In the genomic region with DNA sequence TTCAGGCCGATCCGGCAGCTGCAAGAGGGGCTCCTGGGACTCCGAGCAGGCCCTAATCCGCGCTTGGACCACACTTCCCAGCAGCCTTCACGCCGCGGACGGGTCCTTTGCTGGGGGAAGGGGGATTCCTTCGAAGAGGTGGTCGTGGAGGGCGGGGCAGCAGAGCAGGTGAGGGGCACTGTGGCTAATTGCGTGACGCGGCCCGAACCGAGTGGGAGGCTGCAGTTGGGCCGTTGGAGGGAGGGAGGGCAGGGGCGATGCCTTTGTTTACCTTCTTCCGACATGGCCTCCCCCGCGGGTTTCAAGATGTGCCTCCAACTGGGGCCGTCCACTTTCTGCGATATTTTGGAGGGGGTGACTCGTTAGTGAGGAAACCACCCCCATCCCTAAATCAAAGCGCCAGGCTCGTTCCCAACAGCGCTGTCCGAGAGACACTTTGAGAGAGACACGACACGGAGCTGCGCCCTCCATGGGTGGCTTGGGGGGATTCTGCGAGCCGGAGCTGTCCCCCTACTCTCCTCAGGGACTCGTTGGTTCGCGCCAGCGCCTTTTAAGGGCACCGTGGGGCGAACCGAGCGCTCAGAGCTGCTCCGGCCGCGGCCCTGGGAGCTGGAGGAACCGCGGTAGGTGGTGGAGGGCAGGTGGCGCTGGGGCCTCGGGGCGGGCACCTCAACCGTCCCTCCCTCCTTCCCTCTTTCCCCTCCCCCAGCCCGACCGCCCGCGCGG, we compare ENCODE assay signal across 1 cellular context.
A peak's percentile ranks its signal among the peaks of the same experiment; 100 is the strongest.
TF ChIP-seq lines count a peak whose summit lies in the region.

A gene (plus strand): TSS at position 582 of the 726 bp plus-strand sequence. CDS start 3,070 bp downstream, outside the sequence.

TF ChIP-seq in HEK293, 187 proteins besides CTCF, POLR2A, EP300 and RAD21 (continued from another document and continues in another):
- TF ChIP-seq, protein P1, sequence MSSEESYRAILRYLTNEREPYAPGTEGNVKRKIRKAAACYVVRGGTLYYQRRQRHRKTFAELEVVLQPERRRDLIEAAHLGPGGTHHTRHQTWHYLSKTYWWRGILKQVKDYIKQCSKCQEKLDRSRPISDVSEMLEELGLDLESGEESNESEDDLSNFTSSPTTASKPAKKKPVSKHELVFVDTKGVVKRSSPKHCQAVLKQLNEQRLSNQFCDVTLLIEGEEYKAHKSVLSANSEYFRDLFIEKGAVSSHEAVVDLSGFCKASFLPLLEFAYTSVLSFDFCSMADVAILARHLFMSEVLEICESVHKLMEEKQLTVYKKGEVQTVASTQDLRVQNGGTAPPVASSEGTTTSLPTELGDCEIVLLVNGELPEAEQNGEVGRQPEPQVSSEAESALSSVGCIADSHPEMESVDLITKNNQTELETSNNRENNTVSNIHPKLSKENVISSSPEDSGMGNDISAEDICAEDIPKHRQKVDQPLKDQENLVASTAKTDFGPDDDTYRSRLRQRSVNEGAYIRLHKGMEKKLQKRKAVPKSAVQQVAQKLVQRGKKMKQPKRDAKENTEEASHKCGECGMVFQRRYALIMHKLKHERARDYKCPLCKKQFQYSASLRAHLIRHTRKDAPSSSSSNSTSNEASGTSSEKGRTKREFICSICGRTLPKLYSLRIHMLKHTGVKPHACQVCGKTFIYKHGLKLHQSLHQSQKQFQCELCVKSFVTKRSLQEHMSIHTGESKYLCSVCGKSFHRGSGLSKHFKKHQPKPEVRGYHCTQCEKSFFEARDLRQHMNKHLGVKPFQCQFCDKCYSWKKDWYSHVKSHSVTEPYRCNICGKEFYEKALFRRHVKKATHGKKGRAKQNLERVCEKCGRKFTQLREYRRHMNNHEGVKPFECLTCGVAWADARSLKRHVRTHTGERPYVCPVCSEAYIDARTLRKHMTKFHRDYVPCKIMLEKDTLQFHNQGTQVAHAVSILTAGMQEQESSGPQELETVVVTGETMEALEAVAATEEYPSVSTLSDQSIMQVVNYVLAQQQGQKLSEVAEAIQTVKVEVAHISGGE (tag by site-specific recombination; conservative IDR thresholded peaks at IDR 0.05; ENCODE audit: low read depth), result peak; percentile 31; the same call in 1 of the 2 replicates
- TF ChIP-seq WT1 (tag by site-specific recombination; IDR thresholded peaks at IDR 0.05), result peak; percentile 81
- no peak for TF ChIP-seq ZIC2 (tag by site-specific recombination; IDR thresholded peaks at IDR 0.05)
- no peak for TF ChIP-seq BCL11A (tag by site-specific recombination; IDR thresholded peaks at IDR 0.05; ENCODE audit: low read depth)
- peak; percentile 86; the same call in 1 of the 2 replicates for TF ChIP-seq ZNF391 (tag by site-specific recombination; IDR thresholded peaks at IDR 0.05; ENCODE audit: borderline replicate concordance, low read depth)
- TF ChIP-seq MYNN (tag by site-specific recombination; IDR thresholded peaks at IDR 0.05; ENCODE audit: borderline replicate concordance), result 0 out of 2 replicates have a peak, but pooled peaks have one; percentile 7
- no peak for TF ChIP-seq ZNF266 (tag by site-specific recombination; IDR thresholded peaks at IDR 0.05; ENCODE audit: low read depth)
- TF ChIP-seq, protein P2, sequence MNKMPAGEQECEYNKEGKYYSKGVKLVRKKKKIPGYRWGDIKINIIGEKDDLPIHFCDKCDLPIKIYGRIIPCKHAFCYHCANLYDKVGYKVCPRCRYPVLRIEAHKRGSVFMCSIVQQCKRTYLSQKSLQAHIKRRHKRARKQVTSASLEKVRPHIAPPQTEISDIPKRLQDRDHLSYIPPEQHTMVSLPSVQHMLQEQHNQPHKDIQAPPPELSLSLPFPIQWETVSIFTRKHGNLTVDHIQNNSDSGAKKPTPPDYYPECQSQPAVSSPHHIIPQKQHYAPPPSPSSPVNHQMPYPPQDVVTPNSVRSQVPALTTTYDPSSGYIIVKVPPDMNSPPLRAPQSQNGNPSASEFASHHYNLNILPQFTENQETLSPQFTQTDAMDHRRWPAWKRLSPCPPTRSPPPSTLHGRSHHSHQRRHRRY (tag by site-specific recombination; IDR thresholded peaks at IDR 0.05), result 0 out of 2 replicates have a peak, but pooled peaks have one; percentile 5
- TF ChIP-seq ZNF747 (tag by site-specific recombination; IDR thresholded peaks at IDR 0.05), result no peak
- no peak for TF ChIP-seq ZNF433 (tag by site-specific recombination; IDR thresholded peaks at IDR 0.05; ENCODE audit: low read depth)
- no peak for TF ChIP-seq ZNF626 (tag by site-specific recombination; IDR thresholded peaks at IDR 0.05)
- no peak for TF ChIP-seq ZNF785 (tag by site-specific recombination; IDR thresholded peaks at IDR 0.05)
- TF ChIP-seq, protein P3, sequence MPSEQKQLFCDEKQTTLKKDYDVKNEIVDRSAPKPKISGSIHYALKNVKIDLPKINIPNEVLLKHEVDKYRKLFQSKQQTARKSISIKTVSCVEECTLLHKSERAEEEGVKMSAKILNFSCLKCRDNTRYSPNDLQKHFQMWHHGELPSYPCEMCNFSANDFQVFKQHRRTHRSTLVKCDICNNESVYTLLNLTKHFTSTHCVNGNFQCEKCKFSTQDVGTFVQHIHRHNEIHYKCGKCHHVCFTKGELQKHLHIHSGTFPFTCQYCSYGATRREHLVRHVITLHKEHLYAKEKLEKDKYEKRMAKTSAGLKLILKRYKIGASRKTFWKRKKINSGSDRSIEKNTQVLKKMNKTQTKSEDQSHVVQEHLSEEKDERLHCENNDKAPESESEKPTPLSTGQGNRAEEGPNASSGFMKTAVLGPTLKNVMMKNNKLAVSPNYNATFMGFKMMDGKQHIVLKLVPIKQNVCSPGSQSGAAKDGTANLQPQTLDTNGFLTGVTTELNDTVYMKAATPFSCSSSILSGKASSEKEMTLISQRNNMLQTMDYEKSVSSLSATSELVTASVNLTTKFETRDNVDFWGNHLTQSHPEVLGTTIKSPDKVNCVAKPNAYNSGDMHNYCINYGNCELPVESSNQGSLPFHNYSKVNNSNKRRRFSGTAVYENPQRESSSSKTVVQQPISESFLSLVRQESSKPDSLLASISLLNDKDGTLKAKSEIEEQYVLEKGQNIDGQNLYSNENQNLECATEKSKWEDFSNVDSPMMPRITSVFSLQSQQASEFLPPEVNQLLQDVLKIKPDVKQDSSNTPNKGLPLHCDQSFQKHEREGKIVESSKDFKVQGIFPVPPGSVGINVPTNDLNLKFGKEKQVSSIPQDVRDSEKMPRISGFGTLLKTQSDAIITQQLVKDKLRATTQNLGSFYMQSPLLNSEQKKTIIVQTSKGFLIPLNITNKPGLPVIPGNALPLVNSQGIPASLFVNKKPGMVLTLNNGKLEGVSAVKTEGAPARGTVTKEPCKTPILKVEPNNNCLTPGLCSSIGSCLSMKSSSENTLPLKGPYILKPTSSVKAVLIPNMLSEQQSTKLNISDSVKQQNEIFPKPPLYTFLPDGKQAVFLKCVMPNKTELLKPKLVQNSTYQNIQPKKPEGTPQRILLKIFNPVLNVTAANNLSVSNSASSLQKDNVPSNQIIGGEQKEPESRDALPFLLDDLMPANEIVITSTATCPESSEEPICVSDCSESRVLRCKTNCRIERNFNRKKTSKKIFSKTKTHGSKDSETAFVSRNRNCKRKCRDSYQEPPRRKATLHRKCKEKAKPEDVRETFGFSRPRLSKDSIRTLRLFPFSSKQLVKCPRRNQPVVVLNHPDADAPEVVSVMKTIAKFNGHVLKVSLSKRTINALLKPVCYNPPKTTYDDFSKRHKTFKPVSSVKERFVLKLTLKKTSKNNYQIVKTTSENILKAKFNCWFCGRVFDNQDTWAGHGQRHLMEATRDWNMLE (tag by site-specific recombination; conservative IDR thresholded peaks at IDR 0.05; ENCODE audit: low read depth), result 0 out of 2 replicates have a peak, but pooled peaks have one; percentile 40
- no peak for TF ChIP-seq ZNF121 (tag by site-specific recombination; IDR thresholded peaks at IDR 0.05)
- TF ChIP-seq ZNF223 (tag by site-specific recombination; IDR thresholded peaks at IDR 0.05), result no peak
- TF ChIP-seq, protein P4, sequence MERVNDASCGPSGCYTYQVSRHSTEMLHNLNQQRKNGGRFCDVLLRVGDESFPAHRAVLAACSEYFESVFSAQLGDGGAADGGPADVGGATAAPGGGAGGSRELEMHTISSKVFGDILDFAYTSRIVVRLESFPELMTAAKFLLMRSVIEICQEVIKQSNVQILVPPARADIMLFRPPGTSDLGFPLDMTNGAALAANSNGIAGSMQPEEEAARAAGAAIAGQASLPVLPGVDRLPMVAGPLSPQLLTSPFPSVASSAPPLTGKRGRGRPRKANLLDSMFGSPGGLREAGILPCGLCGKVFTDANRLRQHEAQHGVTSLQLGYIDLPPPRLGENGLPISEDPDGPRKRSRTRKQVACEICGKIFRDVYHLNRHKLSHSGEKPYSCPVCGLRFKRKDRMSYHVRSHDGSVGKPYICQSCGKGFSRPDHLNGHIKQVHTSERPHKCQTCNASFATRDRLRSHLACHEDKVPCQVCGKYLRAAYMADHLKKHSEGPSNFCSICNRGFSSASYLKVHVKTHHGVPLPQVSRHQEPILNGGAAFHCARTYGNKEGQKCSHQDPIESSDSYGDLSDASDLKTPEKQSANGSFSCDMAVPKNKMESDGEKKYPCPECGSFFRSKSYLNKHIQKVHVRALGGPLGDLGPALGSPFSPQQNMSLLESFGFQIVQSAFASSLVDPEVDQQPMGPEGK (tag by site-specific recombination; IDR thresholded peaks at IDR 0.05), result peak; percentile 70
- TF ChIP-seq ZNF184 (tag by site-specific recombination; IDR thresholded peaks at IDR 0.05), result no peak
- TF ChIP-seq ZNF560 (tag by site-specific recombination; IDR thresholded peaks at IDR 0.05; ENCODE audit: borderline replicate concordance), result no peak
- no peak for TF ChIP-seq ZNF776 (tag by site-specific recombination; IDR thresholded peaks at IDR 0.05; ENCODE audit: borderline replicate concordance)
- TF ChIP-seq, protein P5, sequence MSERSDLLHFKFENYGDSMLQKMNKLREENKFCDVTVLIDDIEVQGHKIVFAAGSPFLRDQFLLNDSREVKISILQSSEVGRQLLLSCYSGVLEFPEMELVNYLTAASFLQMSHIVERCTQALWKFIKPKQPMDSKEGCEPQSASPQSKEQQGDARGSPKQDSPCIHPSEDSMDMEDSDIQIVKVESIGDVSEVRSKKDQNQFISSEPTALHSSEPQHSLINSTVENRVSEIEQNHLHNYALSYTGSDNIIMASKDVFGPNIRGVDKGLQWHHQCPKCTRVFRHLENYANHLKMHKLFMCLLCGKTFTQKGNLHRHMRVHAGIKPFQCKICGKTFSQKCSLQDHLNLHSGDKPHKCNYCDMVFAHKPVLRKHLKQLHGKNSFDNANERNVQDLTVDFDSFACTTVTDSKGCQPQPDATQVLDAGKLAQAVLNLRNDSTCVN (tag by site-specific recombination; optimal IDR thresholded peaks at IDR 0.05), result peak; percentile 55
- no peak for TF ChIP-seq ZNF521 (tag by site-specific recombination; IDR thresholded peaks at IDR 0.05)
- peak; percentile 81 for TF ChIP-seq KLF16 (tag by site-specific recombination; IDR thresholded peaks at IDR 0.05)
- TF ChIP-seq SP3 (tag by site-specific recombination; IDR thresholded peaks at IDR 0.05), result peak; percentile 68
- no peak for TF ChIP-seq ZNF677 (tag by site-specific recombination; IDR thresholded peaks at IDR 0.05)
- peak; percentile 71 for TF ChIP-seq ZXDB (tag by site-specific recombination; IDR thresholded peaks at IDR 0.05)
- TF ChIP-seq, protein P6, sequence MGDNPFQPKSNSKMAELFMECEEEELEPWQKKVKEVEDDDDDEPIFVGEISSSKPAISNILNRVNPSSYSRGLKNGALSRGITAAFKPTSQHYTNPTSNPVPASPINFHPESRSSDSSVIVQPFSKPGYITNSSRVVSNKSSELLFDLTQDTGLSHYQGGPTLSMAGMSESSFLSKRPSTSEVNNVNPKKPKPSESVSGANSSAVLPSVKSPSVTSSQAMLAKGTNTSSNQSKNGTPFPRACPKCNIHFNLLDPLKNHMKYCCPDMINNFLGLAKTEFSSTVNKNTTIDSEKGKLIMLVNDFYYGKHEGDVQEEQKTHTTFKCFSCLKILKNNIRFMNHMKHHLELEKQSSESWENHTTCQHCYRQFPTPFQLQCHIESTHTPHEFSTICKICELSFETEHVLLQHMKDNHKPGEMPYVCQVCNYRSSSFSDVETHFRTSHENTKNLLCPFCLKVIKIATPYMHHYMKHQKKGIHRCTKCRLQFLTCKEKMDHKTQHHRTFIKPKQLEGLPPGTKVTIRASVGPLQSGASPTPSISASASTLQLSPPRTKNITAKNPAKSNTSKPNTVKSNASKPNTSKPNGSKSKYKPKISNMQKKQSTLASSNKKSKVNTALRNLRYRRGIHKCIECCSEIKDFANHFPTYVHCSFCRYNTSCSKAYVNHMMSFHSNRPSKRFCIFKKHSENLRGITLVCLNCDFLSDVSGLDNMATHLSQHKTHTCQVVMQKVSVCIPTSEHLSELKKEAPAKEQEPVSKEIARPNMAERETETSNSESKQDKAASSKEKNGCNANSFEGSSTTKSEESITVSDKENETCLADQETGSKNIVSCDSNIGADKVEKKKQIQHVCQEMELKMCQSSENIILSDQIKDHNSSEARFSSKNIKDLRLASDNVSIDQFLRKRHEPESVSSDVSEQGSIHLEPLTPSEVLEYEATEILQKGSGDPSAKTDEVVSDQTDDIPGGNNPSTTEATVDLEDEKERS (tag by site-specific recombination; IDR thresholded peaks at IDR 0.05), result 0 out of 2 replicates have a peak, but pooled peaks have one; percentile 2
- peak; percentile 96 for TF ChIP-seq ZBTB7A (tag by site-specific recombination; IDR thresholded peaks at IDR 0.05; ENCODE audit: low read depth)
- no peak; the same call in 1 of the 2 replicates for TF ChIP-seq ZNF558 (tag by site-specific recombination; IDR thresholded peaks at IDR 0.05)
- TF ChIP-seq ZFP3 (tag by site-specific recombination; IDR thresholded peaks at IDR 0.05; ENCODE audit: low read depth), result no peak
- TF ChIP-seq ZNF585B (tag by site-specific recombination; IDR thresholded peaks at IDR 0.05), result no peak
- no peak for TF ChIP-seq ZNF132 (tag by site-specific recombination; IDR thresholded peaks at IDR 0.05; ENCODE audit: borderline replicate concordance)
- TF ChIP-seq ZNF830 (tag by site-specific recombination; IDR thresholded peaks at IDR 0.05; ENCODE audit: low read depth), result no peak
- TF ChIP-seq TRIM28 (IDR thresholded peaks at IDR 0.05; ENCODE audit: borderline replicate concordance, low read length), result no peak
- peak; percentile 4; the same call in 1 of the 2 replicates for TF ChIP-seq MZF1 (tag by site-specific recombination; IDR thresholded peaks at IDR 0.05; ENCODE audit: borderline replicate concordance)
- TF ChIP-seq, protein P7, sequence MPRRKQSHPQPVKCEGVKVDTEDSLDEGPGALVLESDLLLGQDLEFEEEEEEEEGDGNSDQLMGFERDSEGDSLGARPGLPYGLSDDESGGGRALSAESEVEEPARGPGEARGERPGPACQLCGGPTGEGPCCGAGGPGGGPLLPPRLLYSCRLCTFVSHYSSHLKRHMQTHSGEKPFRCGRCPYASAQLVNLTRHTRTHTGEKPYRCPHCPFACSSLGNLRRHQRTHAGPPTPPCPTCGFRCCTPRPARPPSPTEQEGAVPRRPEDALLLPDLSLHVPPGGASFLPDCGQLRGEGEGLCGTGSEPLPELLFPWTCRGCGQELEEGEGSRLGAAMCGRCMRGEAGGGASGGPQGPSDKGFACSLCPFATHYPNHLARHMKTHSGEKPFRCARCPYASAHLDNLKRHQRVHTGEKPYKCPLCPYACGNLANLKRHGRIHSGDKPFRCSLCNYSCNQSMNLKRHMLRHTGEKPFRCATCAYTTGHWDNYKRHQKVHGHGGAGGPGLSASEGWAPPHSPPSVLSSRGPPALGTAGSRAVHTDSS (tag by site-specific recombination; IDR thresholded peaks at IDR 0.05), result peak; percentile 48; the same call in 1 of the 2 replicates
- TF ChIP-seq, protein P8, sequence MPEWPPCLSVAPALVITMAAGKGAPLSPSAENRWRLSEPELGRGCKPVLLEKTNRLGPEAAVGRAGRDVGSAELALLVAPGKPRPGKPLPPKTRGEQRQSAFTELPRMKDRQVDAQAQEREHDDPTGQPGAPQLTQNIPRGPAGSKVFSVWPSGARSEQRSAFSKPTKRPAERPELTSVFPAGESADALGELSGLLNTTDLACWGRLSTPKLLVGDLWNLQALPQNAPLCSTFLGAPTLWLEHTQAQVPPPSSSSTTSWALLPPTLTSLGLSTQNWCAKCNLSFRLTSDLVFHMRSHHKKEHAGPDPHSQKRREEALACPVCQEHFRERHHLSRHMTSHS (tag by site-specific recombination; IDR thresholded peaks at IDR 0.05), result peak; percentile 51; the same call in 1 of the 2 replicates
- no peak for TF ChIP-seq ZNF211 (tag by site-specific recombination; IDR thresholded peaks at IDR 0.05; ENCODE audit: low read depth)
